ENCODE assay signal across 17 cellular contexts in genomic region chr1:943545-944340, GRCh38. TPM values are rescaled to one million over a fixed set of nuclear protein-coding genes. Genes with fewer than 3 reads are reported as not detected.
DNase-seq lines count a peak whose midpoint lies in the region; ATAC-seq and TF ChIP-seq lines count a peak whose summit lies in the region.
"Had no signal": no experiment of that assay in that cellular context is flagged by ENCODE, and none has a peak within 500 bp of the region (broad histone marks: within the 10 kb centered on the region; RNA-seq: fewer than 3 reads in every experiment).

No MANE protein-coding gene starts in this region.

- no peak for ATAC-seq in HG03571 (IDR thresholded peaks at IDR 0.05; ENCODE audit: unreplicated experiment)
- ATAC-seq: PC-3 had no signal

- 80% methylated on average over 18 of the region's 27 CpGs for WGBS in esophagus muscularis mucosa
- WGBS in mesenchymal stem cell, result 93% methylated on average over 23 of the region's 27 CpGs

- H3K79me1 ChIP-seq in mesenchymal stem cell (replicated peaks; ENCODE audit: low read length, poor library complexity, severe bottlenecking), result peaks cover 3% of the 10 kb centered on the region

- H2AFZ ChIP-seq in mesenchymal stem cell (ENCODE audit: low read depth, low read length), result no peak overlapping the region

- TF ChIP-seq CTCF in Peyer's patch (IDR thresholded peaks at IDR 0.05), result no peak
- TF ChIP-seq CTCF in esophagus muscularis mucosa (IDR thresholded peaks at IDR 0.05), result no peak

- no peak overlapping the region for H2BK15ac ChIP-seq in mesenchymal stem cell (ENCODE audit: low read depth, poor library complexity, severe bottlenecking)

- H2BK5ac ChIP-seq in mesenchymal stem cell (ENCODE audit: low read depth, low read length, poor library complexity, severe bottlenecking), result no peak overlapping the region

- H3K4me1 ChIP-seq in BLaER1 (peaks cover 67% of the 10 kb centered on the region), Peyer's patch (peaks cover 5 to 43% (median 27%) of the 10 kb centered on the region in 4 donors), esophagus muscularis mucosa (peaks cover 34 to 57% (median 52%) of the 10 kb centered on the region in 4 donors), rectal smooth muscle tissue (ENCODE audit: control insufficient read depth, insufficient read depth, low read length) (peaks cover 7% of the 10 kb centered on the region), mesenchymal stem cell (ENCODE audit: control insufficient read depth, insufficient read depth, low read depth, low read length) (peaks cover 61% of the 10 kb centered on the region)

- TF ChIP-seq POLR2A in Peyer's patch (IDR thresholded peaks at IDR 0.05) (no peak), esophagus muscularis mucosa (IDR thresholded peaks at IDR 0.05; ENCODE audit: low read depth) (no peak)

- no peak overlapping the region for H4K91ac ChIP-seq in mesenchymal stem cell (ENCODE audit: low read length)

- H3K4ac ChIP-seq in mesenchymal stem cell (ENCODE audit: low read depth in 1 of 2, low read length in 2 of 2), result no peak overlapping the region

- H3K14ac ChIP-seq in mesenchymal stem cell (ENCODE audit: low read length in 2 of 2), result no peak overlapping the region

- DNase-seq in Peyer's patch (no peak), esophagus muscularis mucosa (ENCODE audit: extremely low spot score) (no peak), GM19240 (ENCODE audit: insufficient read length, low spot score) (no peak), mesenchymal stem cell (no peak)
- DNase-seq: activated CD4-positive, alpha-beta T cell treated with anti-CD3 and anti-CD28 coated beads for 1 hour; C1 segment of cervical spinal cord; DMS79; head of caudate nucleus; NCI-H2029; PC-3; psoas muscle; T-cell had no signal

- H3K4me2 ChIP-seq in BLaER1 (peak overlapping the region; percentile 70), mesenchymal stem cell (ENCODE audit: low read length, poor library complexity, severe bottlenecking) (no peak overlapping the region)

- H3K27ac ChIP-seq in BLaER1, result no peak overlapping the region
- peak overlapping the region; percentile 43 to 74 (median 58) for H3K27ac ChIP-seq in Peyer's patch
- H3K27ac ChIP-seq in esophagus muscularis mucosa (replicated peaks in 1 of 4), result peak overlapping the region; percentile 52 to 78 (median 68)
- H3K27ac ChIP-seq in rectal smooth muscle tissue (ENCODE audit: low read depth, low read length), result peak overlapping the region; percentile 45
- H3K27ac ChIP-seq in mesenchymal stem cell (ENCODE audit: low read length, poor library complexity, severe bottlenecking), result no peak overlapping the region
- H3K27ac ChIP-seq: psoas muscle had no signal

- H2BK120ac ChIP-seq in mesenchymal stem cell (ENCODE audit: low read depth, low read length), result no peak overlapping the region

- no peak overlapping the region for H2AK5ac ChIP-seq in mesenchymal stem cell (ENCODE audit: low read length, severe bottlenecking)

- no peak for TF ChIP-seq EP300 in esophagus muscularis mucosa (IDR thresholded peaks at IDR 0.05)

- H3K27me3 ChIP-seq in BLaER1 (peaks cover 59% of the 10 kb centered on the region), Peyer's patch (peaks cover 0 to 31% of the 10 kb centered on the region in 2 donors), esophagus muscularis mucosa (peaks cover 10 to 52% (median 29%) of the 10 kb centered on the region in 4 donors), rectal smooth muscle tissue (ENCODE audit: control insufficient read depth, insufficient read depth, low read length) (peaks cover 26% of the 10 kb centered on the region), mesenchymal stem cell (ENCODE audit: control insufficient read depth in 1 of 2, insufficient read depth in 1 of 2, low read length in 2 of 2) (peaks cover 11 to 18% of the 10 kb centered on the region in 2 experiments)

- no peaks in the 10 kb centered on the region for H3K9me3 ChIP-seq in BLaER1
- no peaks in the 10 kb centered on the region for H3K9me3 ChIP-seq in Peyer's patch
- H3K9me3 ChIP-seq in esophagus muscularis mucosa, result no peaks in the 10 kb centered on the region
- no peaks in the 10 kb centered on the region for H3K9me3 ChIP-seq in mesenchymal stem cell (ENCODE audit: control insufficient read depth, low read length)
- H3K9me3 ChIP-seq: psoas muscle had no signal

- peaks cover 100% of the 10 kb centered on the region for H4K20me1 ChIP-seq in BLaER1

- H3K36me3 ChIP-seq in BLaER1, result peaks cover 48% of the 10 kb centered on the region
- H3K36me3 ChIP-seq in Peyer's patch, result peaks cover 0 to 38% (median 0%) of the 10 kb centered on the region in 3 donors
- peaks cover 26 to 45% (median 43%) of the 10 kb centered on the region in 4 donors for H3K36me3 ChIP-seq in esophagus muscularis mucosa
- H3K36me3 ChIP-seq in rectal smooth muscle tissue (ENCODE audit: control insufficient read depth, insufficient read depth, low read length), result peaks cover 11% of the 10 kb centered on the region
- peaks cover 32 to 45% of the 10 kb centered on the region in 2 experiments for H3K36me3 ChIP-seq in mesenchymal stem cell (ENCODE audit: control insufficient read depth in 1 of 2, insufficient read depth in 2 of 2, low read depth in 1 of 2, low read length in 2 of 2)

- no peak overlapping the region for H3K4me3 ChIP-seq in BLaER1
- no peak overlapping the region for H3K4me3 ChIP-seq in Peyer's patch
- peak overlapping the region in 1 of 4 donors; percentile 14 for H3K4me3 ChIP-seq in esophagus muscularis mucosa
- H3K4me3 ChIP-seq in rectal smooth muscle tissue (ENCODE audit: low read length), result no peak overlapping the region
- no peak overlapping the region for H3K4me3 ChIP-seq in mesenchymal stem cell (ENCODE audit: insufficient read depth in 1 of 2, low read depth in 1 of 2, low read length in 2 of 2)
- H3K4me3 ChIP-seq: psoas muscle had no signal

- H3K9ac ChIP-seq in BLaER1 (no peak overlapping the region), rectal smooth muscle tissue (ENCODE audit: low read length) (no peak overlapping the region), mesenchymal stem cell (ENCODE audit: low read length) (no peak overlapping the region)

- H3K18ac ChIP-seq in mesenchymal stem cell (ENCODE audit: low read depth in 1 of 2, low read length in 2 of 2), result no peak overlapping the region

- no peak overlapping the region for H3K23ac ChIP-seq in mesenchymal stem cell (ENCODE audit: low read length in 2 of 2)

- H2BK12ac ChIP-seq in mesenchymal stem cell (ENCODE audit: low read length in 2 of 2), result no peak overlapping the region

- no peak overlapping the region for H4K8ac ChIP-seq in mesenchymal stem cell (ENCODE audit: low read length)

- intact Hi-C loops in esophagus muscularis mucosa (cut with DNase I), result no loop called here

RNA-seq across cellular contexts. Expression of gene NOC2L, which starts 15.3 kb away (rescaled TPM):
- total RNA-seq in Peyer's patch, result 10 to 100 TPM; 18.2 to 58.6 (median 39.9) TPM
- total RNA-seq in esophagus muscularis mucosa, result 10 to 100 TPM; 35.3 to 54.1 (median 47.5) TPM
- 32.5 TPM for polyA plus RNA-seq in mesenchymal stem cell (2013, experiment 1 of 2)
- polyA plus RNA-seq in mesenchymal stem cell (2013, experiment 2 of 2), result 33.0 TPM

RNA-seq across cellular contexts. Expression of gene KLHL17, which starts 16.6 kb away (rescaled TPM):
- total RNA-seq in Peyer's patch, result 10 to 100 TPM; 14.9 to 17.0 (median 15.8) TPM
- total RNA-seq in esophagus muscularis mucosa, result 10 to 100 TPM in 1 of 4 donors, 1 to 10 TPM in 3; 3.7 to 10.8 (median 6.2) TPM
- 11.5 TPM for polyA plus RNA-seq in mesenchymal stem cell (2013, experiment 1 of 2)
- polyA plus RNA-seq in mesenchymal stem cell (2013, experiment 2 of 2), result 12.5 TPM

RNA-seq across cellular contexts. Expression of gene SAMD11, which starts 20.0 kb away (rescaled TPM):
- total RNA-seq in Peyer's patch (1 to 10 TPM; 1.1 to 5.0 (median 2.2) TPM), esophagus muscularis mucosa (10 to 100 TPM in 2 of 4 donors, 1 to 10 TPM in 2; 6.2 to 28.8 (median 13.9) TPM)
- polyA plus RNA-seq in mesenchymal stem cell (2013, experiment 1 of 2), result 2.2 TPM
- 1.9 TPM for polyA plus RNA-seq in mesenchymal stem cell (2013, experiment 2 of 2)

RNA-seq across cellular contexts. Expression of gene PLEKHN1, which starts 22.5 kb away (rescaled TPM):
- total RNA-seq in Peyer's patch (under 1 TPM in 3 of 4 donors, not detected in 1; 0.40 to 0.83 (median 0.47) TPM), esophagus muscularis mucosa (under 1 TPM in 3 of 4 donors, not detected in 1; 0.17 to 0.50 (median 0.19) TPM)
- 0.75 TPM for polyA plus RNA-seq in mesenchymal stem cell (2013, experiment 1 of 2)
- polyA plus RNA-seq in mesenchymal stem cell (2013, experiment 2 of 2), result 0.60 TPM
- total RNA-seq: psoas muscle had no signal

RNA-seq across cellular contexts. Expression of gene PERM1, which starts 38.1 kb away (rescaled TPM):
- total RNA-seq in Peyer's patch, result under 1 TPM in 1 of 4 donors, not detected in 3; 0.35 TPM
- total RNA-seq in esophagus muscularis mucosa, result under 1 TPM; 0.11 to 0.50 (median 0.30) TPM
- polyA plus RNA-seq in mesenchymal stem cell (2013, experiment 1 of 2), result not detected
- polyA plus RNA-seq in mesenchymal stem cell (2013, experiment 2 of 2), result not detected
- total RNA-seq: epithelial cell of proximal tubule, kidney epithelial cell, T-cell had no signal

Comparison
In these comparisons a context has a peak if more than half of its experiments do, and no peak if none do; other contexts are left out.
1. H3K27ac ChIP-seq: peak in Peyer's patch (4 of 4), esophagus muscularis mucosa (4 of 4) and rectal smooth muscle tissue (single experiment); none in BLaER1 (single experiment) and mesenchymal stem cell (single experiment).